In genomic region chr5:73030531-73030930, GRCh38 we compare ENCODE assay signal across 20 cellular contexts.
A peak's percentile ranks its signal among the peaks of the same experiment; 100 is the strongest.
DNase-seq lines count a peak whose midpoint lies in the region; ATAC-seq lines count a peak whose summit lies in the region.
"Had no signal": no experiment of that assay in that cellular context is flagged by ENCODE, and none has a peak within 500 bp of the region (broad histone marks: within the 10 kb centered on the region; RNA-seq: fewer than 3 reads in every experiment).

No MANE protein-coding gene starts in this region.

- H3K4me3 ChIP-seq in skeletal muscle satellite cell (ENCODE audit: low read length), result no peak overlapping the region
- H3K4me3 ChIP-seq: heart right ventricle, SJCRH30 had no signal

- H3K9me3 ChIP-seq in skeletal muscle satellite cell (replicated peaks; ENCODE audit: low read length), result no peaks in the 10 kb centered on the region
- H3K9me3 ChIP-seq: heart right ventricle, SJCRH30 had no signal

- H3K36me3 ChIP-seq in skeletal muscle satellite cell (ENCODE audit: insufficient read depth, low read length), result peaks cover 3% of the 10 kb centered on the region

- peaks cover 23% of the 10 kb centered on the region for H3K4me1 ChIP-seq in skeletal muscle satellite cell (ENCODE audit: control insufficient read depth, insufficient read depth, low read length)

- peak overlapping the region; percentile 76 for H3K27ac ChIP-seq in epithelial cell of prostate
- H3K27ac ChIP-seq: heart right ventricle, SJCRH30 had no signal

- no peak for ATAC-seq in GM18870 (IDR thresholded peaks at IDR 0.05; ENCODE audit: unreplicated experiment)
- ATAC-seq: activated CD8-positive, alpha-beta T cell treated with anti-CD3 and anti-CD28 coated beads, Interleukin-2, amount 10 ng/mL, durations not matched to agents 7 days and 5 days; heart right ventricle; left colon; naive thymus-derived CD4-positive, alpha-beta T cell; stimulated activated effector memory CD8-positive, alpha-beta T cell treated with anti-CD3 and anti-CD28 coated beads, Interleukin-12 subunit alpha, Interleukin-12 subunit beta, amount 100 ng/mL, for 72 hours had no signal

- H3K4me2 ChIP-seq in skeletal muscle satellite cell (ENCODE audit: low read length), result peak overlapping the region; percentile 38

- peak overlapping the region; percentile 32 for H3K9ac ChIP-seq in skeletal muscle satellite cell (ENCODE audit: low read depth, low read length)

- DNase-seq in HT-29 (ENCODE audit: low spot score) (peak; percentile 44), NCI-H748 treated with DMSO at 0.1 percent for 48 hours (lab: John Stamatoyannopoulos, UW) (peak; percentile 56), epithelial cell of prostate (ENCODE audit: low read depth, low spot score) (peak; percentile 8), AG08396 (ENCODE audit: low spot score) (no peak), AML-193 (lab: John Stamatoyannopoulos, UW) (no peak)
- DNase-seq: activated CD8-positive, alpha-beta T cell treated with anti-CD3 and anti-CD28 coated beads, Interleukin-2, amount 10 ng/mL, durations not matched to agents 7 days and 5 days; activated gamma-delta T cell treated with Interleukin-2 at 50 U/mL for 16 hours; caudate nucleus; CD4-positive, CD25-positive, alpha-beta regulatory T cell; GDM1; heart right ventricle; KBM-7; left colon; naive thymus-derived CD4-positive, alpha-beta T cell; NCI-H1694; stimulated activated CD4-positive, alpha-beta T cell treated with anti-CD3 and anti-CD28 coated beads, Interleukin-4, amount 100 ng/mL, for 4 hours had no signal

- no peaks in the 10 kb centered on the region for H3K27me3 ChIP-seq in skeletal muscle satellite cell (ENCODE audit: control insufficient read depth, insufficient read depth, low read length)
- H3K27me3 ChIP-seq: heart right ventricle, SJCRH30 had no signal

Comparison
In these comparisons a context has a peak if more than half of its experiments do, and no peak if none do; other contexts are left out.
1. DNase-seq: peak in HT-29 (single experiment), NCI-H748 treated with DMSO at 0.1 percent for 48 hours (single experiment) and epithelial cell of prostate (single experiment); none in AG08396 (single experiment) and AML-193 (0 of 2).